ENCODE assay signal across 8 cellular contexts in genomic region chr1:94522304-94522703, GRCh38. TPM values are rescaled to one million over a fixed set of nuclear protein-coding genes. Genes with fewer than 3 reads are reported as not detected.
DNase-seq lines count a peak whose midpoint lies in the region; ATAC-seq, FAIRE-seq and TF ChIP-seq lines count a peak whose summit lies in the region.

No MANE protein-coding gene starts in this region.

- no peak for TF ChIP-seq POLR2A in GM12892 (IDR thresholded peaks at IDR 0.05; ENCODE audit: low read depth, low read length)

- ATAC-seq in mucosa of descending colon = peak; percentile 51

- TF ChIP-seq CTCF in mammary epithelial cell (conservative IDR thresholded peaks at IDR 0.05 in 1 of 2, IDR thresholded peaks at IDR 0.05 in 1 of 2; ENCODE audit: extremely low read depth in 1 of 2, insufficient read depth in 1 of 2, low read depth in 1 of 2, low read length in 2 of 2) (peak; percentile 43 to 57), mucosa of descending colon (IDR thresholded peaks at IDR 0.05) (peak; percentile 16)

- H3K9me3 ChIP-seq in mammary epithelial cell (replicated peaks; ENCODE audit: insufficient read depth, low read length) (no peaks in the 10 kb centered on the region), mucosa of descending colon (no peaks in the 10 kb centered on the region)

- no peaks in the 10 kb centered on the region for H4K20me1 ChIP-seq in mammary epithelial cell (ENCODE audit: insufficient read depth, low read length)

- no peak overlapping the region for H3K9ac ChIP-seq in mammary epithelial cell (ENCODE audit: insufficient read depth, low read length)

- H3K27me3 ChIP-seq in mammary epithelial cell (ENCODE audit: insufficient read depth, low read length) = no peaks in the 10 kb centered on the region

- CTCF ChIA-PET in mammary epithelial cell (lab: Charles Lee; ENCODE audit: low non-redundant PET) = no interaction called here

- BruUV-seq in mammary epithelial cell (replicated peaks; lab: Mats Ljungman, UMichigan) = no TSS peak

- no peaks in the 10 kb centered on the region for H3K79me2 ChIP-seq in mammary epithelial cell (ENCODE audit: insufficient read depth, low read length)

- DNase-seq in DMS53 (lab: John Stamatoyannopoulos, UW) = peak; percentile 71
- DNase-seq in NAMALWA (ENCODE audit: low spot score) = peak; percentile 7
- DNase-seq in mammary epithelial cell = peak; percentile 48
- peak in 1 of 3 donors; percentile 58 for DNase-seq in mucosa of descending colon
- no peak for DNase-seq in activated CD4-positive, alpha-beta T cell treated with anti-CD3 and anti-CD28 coated beads for 48 hours
- no peak for DNase-seq in NCI-H2107 treated with DMSO at 0.1 percent for 48 hours (lab: John Stamatoyannopoulos, UW; ENCODE audit: unreplicated experiment)
- no peak for DNase-seq in GM12892 (ENCODE audit: insufficient read length)
- no peak for DNase-seq in stimulated activated CD4-positive, alpha-beta T cell treated with anti-CD3 and anti-CD28 coated beads, Interleukin-4, amount 100 ng/mL, for 24 hours

- dilution Hi-C loops in mammary epithelial cell (cut with HindIII; ENCODE audit: low sequenced_read_pairs) = loop anchor here (10.0 kb wide), 1 partner anchor 48 kb away; no protein-coding TSS in a partner anchor

- no peak overlapping the region for H3K27ac ChIP-seq in mammary epithelial cell (ENCODE audit: insufficient read depth, low read depth, low read length)

- H3K4me3 ChIP-seq in mammary epithelial cell (replicated peaks in 1 of 3; ENCODE audit: insufficient read depth in 1 of 3, low read depth in 2 of 3, low read length in 3 of 3) = no peak overlapping the region
- no peak overlapping the region for H3K4me3 ChIP-seq in mucosa of descending colon

- 11% methylated on average over 4 of the region's 4 CpGs for WGBS in mammary epithelial cell (ENCODE audit: low coverage, missing lambda C conversion rate)

- peak overlapping the region; percentile 11 for H2AFZ ChIP-seq in mammary epithelial cell (ENCODE audit: low read depth, low read length)

- H3K4me2 ChIP-seq in mammary epithelial cell (ENCODE audit: insufficient read depth, low read depth, low read length) = no peak overlapping the region

- intact Hi-C loops in mammary epithelial cell (cut with micrococcal nuclease) (loop anchor here (1.0 to 5.0 kb wide), 3 partner anchors 42 to 405 kb away; partner anchors contain the start of gene CNN3), mucosa of descending colon (cut with DNase I, micrococcal nuclease) (loop anchor here in 1 of 2 donors (5.0 kb wide), 1 partner anchor 285 kb away; no protein-coding TSS in a partner anchor)

- FAIRE-seq in GM12892 (lab: Jason Lieb, UNC) = no peak

- H3K4me1 ChIP-seq in mammary epithelial cell (ENCODE audit: insufficient read depth, low read length) (no peaks in the 10 kb centered on the region), mucosa of descending colon (ENCODE audit: low read depth) (no peaks in the 10 kb centered on the region)

- in situ Hi-C loops in mammary epithelial cell (cut with MboI; ENCODE audit: low sequenced_read_pairs in 2 of 2) = loop anchor here in 1 of 2 donors (5.0 kb wide), 1 partner anchor 280 kb away; no protein-coding TSS in a partner anchor

- no peaks in the 10 kb centered on the region for H3K36me3 ChIP-seq in mammary epithelial cell (ENCODE audit: insufficient read depth, low read length)
- no peaks in the 10 kb centered on the region for H3K36me3 ChIP-seq in mucosa of descending colon (ENCODE audit: low read depth)

RNA-seq across cellular contexts. Expression of gene F3, which starts 19.3 kb away (rescaled TPM):
- total RNA-seq in mammary epithelial cell (1,000 to 10,000 TPM in 1 of 2 donors, 100 to 1,000 TPM in 1; 994 to 1,649 TPM), mucosa of descending colon (10 to 100 TPM; 24.4 to 44.3 (median 33.2) TPM)
- polyA plus RNA-seq in mammary epithelial cell = 703 TPM
- polyA minus RNA-seq in mammary epithelial cell = 2,245 TPM
- polyA plus RNA-seq in GM12892 (2012; ENCODE audit: missing spikeins) = not detected

Comparison
In these comparisons a context has a peak if more than half of its experiments do, and no peak if none do; other contexts are left out.
1. DNase-seq: peak in DMS53 (single experiment), NAMALWA (single experiment) and mammary epithelial cell (single experiment); none in activated CD4-positive, alpha-beta T cell treated with anti-CD3 and anti-CD28 coated beads for 48 hours (single experiment), NCI-H2107 treated with DMSO at 0.1 percent for 48 hours (single experiment), GM12892 (single experiment) and stimulated activated CD4-positive, alpha-beta T cell treated with anti-CD3 and anti-CD28 coated beads, Interleukin-4, amount 100 ng/mL, for 24 hours (single experiment).
2. RNA of gene F3, which starts 19.3 kb away (total RNA-seq): 994 to 1,649 TPM in mammary epithelial cell; 24.4 to 44.3 TPM in mucosa of descending colon; every median in the first group is over 10 times any median in the second.